Comparison of ENCODE assay signal across 19 cellular contexts in genomic region chr12:116183741-116184141, GRCh38.
DNase-seq lines count a peak whose midpoint lies in the region; ATAC-seq and TF ChIP-seq lines count a peak whose summit lies in the region.
"Had no signal": no experiment of that assay in that cellular context is flagged by ENCODE, and none has a peak within 500 bp of the region (broad histone marks: within the 10 kb centered on the region; RNA-seq: fewer than 3 reads in every experiment).

No MANE protein-coding gene starts in this region.

- peaks cover 66% of the 10 kb centered on the region for H3K4me1 Mint-ChIP-seq in HFFc6 (ENCODE audit: low read depth)
- peaks cover 65% of the 10 kb centered on the region for H3K4me1 Mint-ChIP-seq in neural crest cell

- H3K36me3 Mint-ChIP-seq in HFFc6 (ENCODE audit: low read depth) (no peaks in the 10 kb centered on the region), neural crest cell (ENCODE audit: low read depth) (no peaks in the 10 kb centered on the region)
- H3K36me3 Mint-ChIP-seq: T-cell had no signal

- H3K27ac Mint-ChIP-seq in HFFc6 (peak overlapping the region; percentile 33), neural crest cell (ENCODE audit: unreplicated experiment) (no peak overlapping the region)
- H3K27ac Mint-ChIP-seq: activated naive CD8-positive, alpha-beta T cell treated with anti-CD3 and anti-CD28 coated beads, Interleukin-2, amount 10 ng/mL, durations not matched to agents 7 days and 5 days; T-cell had no signal

- peaks cover 98% of the 10 kb centered on the region for H3K79me2 ChIP-seq in PC-9 (ENCODE audit: low read depth)

- H3K4me3 Mint-ChIP-seq in HFFc6 (peak overlapping the region; percentile 5; the same call in 1 of the 2 replicates), neural crest cell (peak overlapping the region; percentile 47)
- H3K4me3 Mint-ChIP-seq: activated naive CD8-positive, alpha-beta T cell treated with anti-CD3 and anti-CD28 coated beads, Interleukin-2, amount 10 ng/mL, durations not matched to agents 7 days and 5 days; T-cell had no signal

- H2AFZ ChIP-seq in PC-9: no peak overlapping the region

- peaks cover 7% of the 10 kb centered on the region; the same call in 1 of the 2 replicates for H3F3A ChIP-seq in PC-9 (ENCODE audit: insufficient read depth, low read depth)

- no peaks in the 10 kb centered on the region for H3K9me3 ChIP-seq in PC-9 (ENCODE audit: insufficient read depth, low read depth)
- H3K9me3 ChIP-seq: Caco-2, pancreas had no signal

- peaks cover 74% of the 10 kb centered on the region for H4K20me1 ChIP-seq in PC-9 (ENCODE audit: insufficient read depth)

- TF ChIP-seq POLR2A in GM18505 (IDR thresholded peaks at IDR 0.05; ENCODE audit: borderline replicate concordance, extremely low read depth, insufficient read depth, insufficient read length): no peak

- ATAC-seq in GM21526 (IDR thresholded peaks at IDR 0.05; ENCODE audit: low FRiP score, unreplicated experiment): no peak
- no peak for ATAC-seq in GM18505 (IDR thresholded peaks at IDR 0.05; ENCODE audit: unreplicated experiment)
- ATAC-seq: T-cell had no signal

- DNase-seq in EH (ENCODE audit: low read depth): peak; percentile 40
- DNase-seq in HFFc6: peak; percentile 21
- peak; percentile 36 for DNase-seq in astrocyte of the hippocampus (ENCODE audit: low read depth, low spot score)
- no peak for DNase-seq in neural crest cell (ENCODE audit: low read depth, low spot score)
- no peak for DNase-seq in PC-9
- DNase-seq: activated CD4-positive, alpha-beta T cell treated with anti-CD3 and anti-CD28 coated beads, Interleukin-2, amount 50 U/mL, for 4 hours; activated naive CD8-positive, alpha-beta T cell treated with anti-CD3 and anti-CD28 coated beads, Interleukin-2, amount 10 ng/mL, durations not matched to agents 7 days and 5 days; activated T-cell treated with anti-CD3 and anti-CD28 coated beads, Interleukin-2, amount 50 U/mL, for 1 hour; Caco-2; central memory CD4-positive, alpha-beta T cell; effector CD8-positive, alpha-beta T cell; NCI-H1436; NCI-H2171 treated with DMSO at 0.1 percent for 48 hours; pancreas; T-cell had no signal

- no peaks in the 10 kb centered on the region; the same call in 1 of the 2 replicates for H3K4me1 ChIP-seq in PC-9 (replicated peaks; ENCODE audit: insufficient read depth)

- no peaks in the 10 kb centered on the region for H3K9me2 ChIP-seq in PC-9 (ENCODE audit: insufficient read depth)

- H3K9me3 Mint-ChIP-seq in HFFc6: no peaks in the 10 kb centered on the region
- H3K9me3 Mint-ChIP-seq in neural crest cell: no peaks in the 10 kb centered on the region
- H3K9me3 Mint-ChIP-seq: activated naive CD8-positive, alpha-beta T cell treated with anti-CD3 and anti-CD28 coated beads, Interleukin-2, amount 10 ng/mL, durations not matched to agents 7 days and 5 days; T-cell had no signal

- TF ChIP-seq CTCF in HFFc6 (IDR thresholded peaks at IDR 0.05) (no peak), neural crest cell (conservative IDR thresholded peaks at IDR 0.05) (no peak), PC-9 (conservative IDR thresholded peaks at IDR 0.05) (no peak)

- H3K27me3 Mint-ChIP-seq in HFFc6 (ENCODE audit: insufficient read depth) (peaks cover 4% of the 10 kb centered on the region; the same call in 1 of the 2 replicates), neural crest cell (ENCODE audit: low read depth) (no peaks in the 10 kb centered on the region)
- H3K27me3 Mint-ChIP-seq: activated naive CD8-positive, alpha-beta T cell treated with anti-CD3 and anti-CD28 coated beads, Interleukin-2, amount 10 ng/mL, durations not matched to agents 7 days and 5 days; T-cell had no signal

- POLR2A ChIA-PET in PC-9 (lab: Charles Lee; ENCODE audit: unreplicated experiment): no interaction called here

- no peak overlapping the region for H3K27ac ChIP-seq in PC-9
- H3K27ac ChIP-seq: pancreas, RWPE1, VCaP had no signal

- intact Hi-C loops in PC-9 (cut with micrococcal nuclease; ENCODE audit: unreplicated experiment): no loop called here

- no peaks in the 10 kb centered on the region for H3K36me3 ChIP-seq in PC-9 (ENCODE audit: low read depth)
- H3K36me3 ChIP-seq: pancreas had no signal

- H3K27me3 ChIP-seq in PC-9 (ENCODE audit: insufficient read depth, low read depth): no peaks in the 10 kb centered on the region
- H3K27me3 ChIP-seq: pancreas had no signal

- CTCF ChIA-PET in PC-9 (lab: Charles Lee): interaction anchor here (0.7 kb wide), 1 partner anchor 18 kb away, joined by 4 read pairs; no protein-coding TSS in a partner anchor

- no peak overlapping the region for H3K4me3 ChIP-seq in PC-9
- H3K4me3 ChIP-seq: pancreas had no signal

- no peak overlapping the region for H3K4me2 ChIP-seq in PC-9

- BruUV-seq in PC-9 (replicated peaks; lab: Mats Ljungman, UMichigan): no TSS peak

Comparison
In these comparisons a context has a peak if more than half of its experiments do, and no peak if none do; other contexts are left out.
1. DNase-seq: peak in EH (single experiment), HFFc6 (single experiment) and astrocyte of the hippocampus (single experiment); none in neural crest cell (single experiment) and PC-9 (0 of 2).